Comparison of ENCODE assay signal across 2 cellular contexts in the genomic region with DNA sequence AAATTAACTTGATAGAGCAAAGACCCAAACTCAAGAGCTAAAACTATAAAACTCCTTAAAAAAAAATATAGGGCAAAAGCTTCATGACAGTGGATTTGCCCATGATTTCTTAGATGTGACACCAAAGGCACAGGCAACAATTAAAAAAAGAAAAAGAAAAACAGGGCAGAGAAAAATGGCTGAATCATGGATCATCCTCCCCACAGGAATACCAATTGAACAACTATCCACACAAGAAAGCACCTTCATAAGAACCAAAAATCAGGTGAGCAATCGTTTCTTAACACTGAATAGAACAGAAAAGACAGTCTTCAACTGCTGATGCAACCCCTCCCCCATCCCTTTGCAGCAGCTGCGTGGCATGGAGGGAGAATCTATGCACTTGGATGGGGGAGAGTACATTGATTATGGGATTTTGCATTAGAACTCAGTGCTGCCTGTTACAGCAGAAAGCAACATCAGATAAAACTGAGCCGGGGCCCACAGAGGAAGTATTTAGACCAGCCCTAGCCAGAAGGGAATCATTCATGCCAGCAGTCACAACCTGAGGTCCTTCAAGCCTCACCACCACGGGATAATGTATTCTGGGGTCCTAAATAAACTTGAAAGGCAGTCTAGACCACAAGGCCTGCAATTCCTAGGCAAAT.
TF ChIP-seq lines count a peak whose summit lies in the region.

No MANE protein-coding gene starts in this region.

TF ChIP-seq in HEK293, 187 proteins besides CTCF, POLR2A, EP300 and RAD21:
- TF ChIP-seq ZBTB17 (tag by site-specific recombination; IDR thresholded peaks at IDR 0.05) (peak; percentile 82), ZNF777 (tag by site-specific recombination; IDR thresholded peaks at IDR 0.05; ENCODE audit: borderline replicate concordance) (no peak), MYNN (tag by site-specific recombination; IDR thresholded peaks at IDR 0.05; ENCODE audit: borderline replicate concordance) (no peak), ZNF10 (tag by site-specific recombination; IDR thresholded peaks at IDR 0.05) (peak; percentile 45; the same call in 1 of the 2 replicates), SALL2 (tag by site-specific recombination; IDR thresholded peaks at IDR 0.05; ENCODE audit: borderline replicate concordance) (no peak), GLI4 (tag by site-specific recombination; IDR thresholded peaks at IDR 0.05) (no peak), ZNF16 (tag by site-specific recombination; IDR thresholded peaks at IDR 0.05; ENCODE audit: low read depth) (no peak), ZNF433 (tag by site-specific recombination; IDR thresholded peaks at IDR 0.05; ENCODE audit: low read depth) (no peak), ZBTB6 (tag by site-specific recombination; IDR thresholded peaks at IDR 0.05) (no peak), GLI2 (tag by site-specific recombination; IDR thresholded peaks at IDR 0.05; ENCODE audit: borderline replicate concordance, low read depth) (no peak), ZNF692 (tag by site-specific recombination; IDR thresholded peaks at IDR 0.05) (no peak), ZNF558 (tag by site-specific recombination; IDR thresholded peaks at IDR 0.05) (no peak), ZNF701 (tag by site-specific recombination; IDR thresholded peaks at IDR 0.05) (no peak), KLF7 (tag by site-specific recombination; IDR thresholded peaks at IDR 0.05; ENCODE audit: borderline replicate concordance) (no peak), ZNF292 (tag by site-specific recombination; IDR thresholded peaks at IDR 0.05; ENCODE audit: borderline replicate concordance, low read depth) (no peak), ZBTB7A (tag by site-specific recombination; IDR thresholded peaks at IDR 0.05; ENCODE audit: low read depth) (no peak)
- TF ChIP-seq, protein P1, sequence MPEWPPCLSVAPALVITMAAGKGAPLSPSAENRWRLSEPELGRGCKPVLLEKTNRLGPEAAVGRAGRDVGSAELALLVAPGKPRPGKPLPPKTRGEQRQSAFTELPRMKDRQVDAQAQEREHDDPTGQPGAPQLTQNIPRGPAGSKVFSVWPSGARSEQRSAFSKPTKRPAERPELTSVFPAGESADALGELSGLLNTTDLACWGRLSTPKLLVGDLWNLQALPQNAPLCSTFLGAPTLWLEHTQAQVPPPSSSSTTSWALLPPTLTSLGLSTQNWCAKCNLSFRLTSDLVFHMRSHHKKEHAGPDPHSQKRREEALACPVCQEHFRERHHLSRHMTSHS (tag by site-specific recombination; IDR thresholded peaks at IDR 0.05), result no peak

TF ChIP-seq in K562, 482 proteins besides CTCF, POLR2A, EP300 and RAD21 (continues in another document):
- TF ChIP-seq ZNF316 (IDR thresholded peaks at IDR 0.05), result peak; percentile 55; the same call in 1 of the 2 replicates
- TF ChIP-seq SIN3B (IDR thresholded peaks at IDR 0.05; ENCODE audit: low read depth), result no peak
- TF ChIP-seq CHD2 (IDR thresholded peaks at IDR 0.05; ENCODE audit: low read depth, low read length), result no peak
- no peak for TF ChIP-seq CHD1 (IDR thresholded peaks at IDR 0.05; ENCODE audit: low read length)
- no peak for TF ChIP-seq ZEB2 (IDR thresholded peaks at IDR 0.05)
- no peak for TF ChIP-seq ZNF717 (CRISPR knock-in tag; IDR thresholded peaks at IDR 0.05)
- no peak for TF ChIP-seq KDM1A (IDR thresholded peaks at IDR 0.05)
- no peak for TF ChIP-seq SLC30A9 (CRISPR knock-in tag; IDR thresholded peaks at IDR 0.05)
- TF ChIP-seq MEF2A (IDR thresholded peaks at IDR 0.05; ENCODE audit: control insufficient read depth, low read depth, low read length), result no peak
- TF ChIP-seq C11orf30 (IDR thresholded peaks at IDR 0.05; ENCODE audit: low read depth), result peak; percentile 35; the same call in 1 of the 2 replicates
- TF ChIP-seq FOXP1 (CRISPR knock-in tag; IDR thresholded peaks at IDR 0.05), result no peak
- TF ChIP-seq ATF3 (IDR thresholded peaks at IDR 0.05), result peak; percentile 52
- no peak for TF ChIP-seq ATF3 (CRISPR knock-in tag; conservative IDR thresholded peaks at IDR 0.05)
- TF ChIP-seq FOS (IDR thresholded peaks at IDR 0.05; ENCODE audit: extremely low read depth, insufficient read length), result no peak
- no peak for TF ChIP-seq CREB1 (IDR thresholded peaks at IDR 0.05)
- no peak for TF ChIP-seq CREB1 (CRISPR knock-in tag; IDR thresholded peaks at IDR 0.05)
- TF ChIP-seq CTBP1 (IDR thresholded peaks at IDR 0.05; ENCODE audit: borderline replicate concordance), result peak; percentile 6; the same call in 1 of the 2 replicates
- TF ChIP-seq PHTF2 (CRISPR knock-in tag; IDR thresholded peaks at IDR 0.05), result no peak
- TF ChIP-seq, protein P2, sequence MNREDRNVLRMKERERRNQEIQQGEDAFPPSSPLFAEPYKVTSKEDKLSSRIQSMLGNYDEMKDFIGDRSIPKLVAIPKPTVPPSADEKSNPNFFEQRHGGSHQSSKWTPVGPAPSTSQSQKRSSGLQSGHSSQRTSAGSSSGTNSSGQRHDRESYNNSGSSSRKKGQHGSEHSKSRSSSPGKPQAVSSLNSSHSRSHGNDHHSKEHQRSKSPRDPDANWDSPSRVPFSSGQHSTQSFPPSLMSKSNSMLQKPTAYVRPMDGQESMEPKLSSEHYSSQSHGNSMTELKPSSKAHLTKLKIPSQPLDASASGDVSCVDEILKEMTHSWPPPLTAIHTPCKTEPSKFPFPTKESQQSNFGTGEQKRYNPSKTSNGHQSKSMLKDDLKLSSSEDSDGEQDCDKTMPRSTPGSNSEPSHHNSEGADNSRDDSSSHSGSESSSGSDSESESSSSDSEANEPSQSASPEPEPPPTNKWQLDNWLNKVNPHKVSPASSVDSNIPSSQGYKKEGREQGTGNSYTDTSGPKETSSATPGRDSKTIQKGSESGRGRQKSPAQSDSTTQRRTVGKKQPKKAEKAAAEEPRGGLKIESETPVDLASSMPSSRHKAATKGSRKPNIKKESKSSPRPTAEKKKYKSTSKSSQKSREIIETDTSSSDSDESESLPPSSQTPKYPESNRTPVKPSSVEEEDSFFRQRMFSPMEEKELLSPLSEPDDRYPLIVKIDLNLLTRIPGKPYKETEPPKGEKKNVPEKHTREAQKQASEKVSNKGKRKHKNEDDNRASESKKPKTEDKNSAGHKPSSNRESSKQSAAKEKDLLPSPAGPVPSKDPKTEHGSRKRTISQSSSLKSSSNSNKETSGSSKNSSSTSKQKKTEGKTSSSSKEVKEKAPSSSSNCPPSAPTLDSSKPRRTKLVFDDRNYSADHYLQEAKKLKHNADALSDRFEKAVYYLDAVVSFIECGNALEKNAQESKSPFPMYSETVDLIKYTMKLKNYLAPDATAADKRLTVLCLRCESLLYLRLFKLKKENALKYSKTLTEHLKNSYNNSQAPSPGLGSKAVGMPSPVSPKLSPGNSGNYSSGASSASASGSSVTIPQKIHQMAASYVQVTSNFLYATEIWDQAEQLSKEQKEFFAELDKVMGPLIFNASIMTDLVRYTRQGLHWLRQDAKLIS (CRISPR knock-in tag; IDR thresholded peaks at IDR 0.05), result no peak
- no peak for TF ChIP-seq E2F4 (CRISPR knock-in tag; IDR thresholded peaks at IDR 0.05; ENCODE audit: low read depth)
- no peak; the same call in 1 of the 2 replicates for TF ChIP-seq ATF6 (CRISPR knock-in tag; IDR thresholded peaks at IDR 0.05)
- TF ChIP-seq ZBTB11 (CRISPR knock-in tag; IDR thresholded peaks at IDR 0.05), result no peak
- no peak for TF ChIP-seq ZNF324 (CRISPR knock-in tag; IDR thresholded peaks at IDR 0.05)
- TF ChIP-seq, protein P3, sequence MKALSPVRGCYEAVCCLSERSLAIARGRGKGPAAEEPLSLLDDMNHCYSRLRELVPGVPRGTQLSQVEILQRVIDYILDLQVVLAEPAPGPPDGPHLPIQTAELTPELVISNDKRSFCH (CRISPR knock-in tag; IDR thresholded peaks at IDR 0.05), result no peak
- TF ChIP-seq, protein P3 (tag; IDR thresholded peaks at IDR 0.05), result 0 out of 2 replicates have a peak, but pooled peaks have one; percentile 33
- no peak for TF ChIP-seq KAT2B (IDR thresholded peaks at IDR 0.05; ENCODE audit: low read depth, low read length)
- TF ChIP-seq TRIM24 (IDR thresholded peaks at IDR 0.05), result peak in 1 of 2 experiments; percentile 37; a peak in 2 of 4 replicates
- 0 out of 2 replicates have a peak, but pooled peaks have one; percentile 89 for TF ChIP-seq NFIC (IDR thresholded peaks at IDR 0.05)
